In the genomic region with DNA sequence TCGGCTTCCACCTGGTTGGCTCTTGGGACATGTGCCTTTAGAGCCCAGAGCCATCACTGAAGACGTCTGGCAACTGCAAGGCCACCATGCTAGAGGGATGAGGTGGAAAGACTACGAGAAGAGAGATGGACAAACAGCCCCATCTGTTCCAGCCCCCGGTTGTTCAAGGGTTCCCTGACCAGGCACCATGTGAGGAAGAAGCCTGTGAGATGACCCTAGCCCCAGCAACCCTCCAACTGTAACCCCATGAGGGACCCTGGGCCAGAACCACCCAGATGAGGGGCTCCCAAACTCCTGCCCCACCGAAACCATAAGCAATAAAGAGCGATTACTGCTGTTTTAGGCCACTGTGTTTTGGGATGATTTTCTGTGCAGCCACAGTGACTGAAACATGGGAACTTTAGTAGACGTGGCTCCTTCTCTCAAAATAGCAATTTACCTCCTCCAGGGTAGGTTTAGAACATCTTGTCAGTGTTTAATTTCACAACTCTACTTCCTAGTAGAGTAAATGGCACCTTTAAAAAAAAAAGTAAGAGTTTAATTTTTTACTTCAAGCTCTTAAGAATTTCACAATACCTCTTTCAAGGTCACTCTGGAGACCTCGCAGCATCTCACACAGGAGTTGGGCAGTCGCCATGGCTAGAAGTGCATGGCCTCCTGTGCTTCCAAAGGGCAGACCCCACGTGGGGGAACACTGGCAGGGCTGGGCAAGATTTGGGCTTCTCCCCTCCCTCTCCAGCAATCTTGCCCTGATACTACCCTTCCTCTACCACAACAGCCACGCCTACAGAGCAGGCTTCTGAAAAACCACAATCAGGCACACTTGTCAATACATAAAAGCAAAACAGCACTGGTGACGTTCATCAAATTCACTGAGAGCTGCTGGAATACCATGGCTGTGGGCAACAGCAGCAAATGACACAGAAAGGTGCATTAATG, we compare ENCODE assay signal across 10 cellular contexts. TPM values are rescaled to one million over a fixed set of nuclear protein-coding genes. Genes with fewer than 3 reads are reported as not detected.
DNase-seq lines count a peak whose midpoint lies in the region; ATAC-seq and FAIRE-seq lines count a peak whose summit lies in the region.
"Had no signal": no experiment of that assay in that cellular context is flagged by ENCODE, and none has a peak within 500 bp of the region (broad histone marks: within the 10 kb centered on the region; RNA-seq: fewer than 3 reads in every experiment).

No MANE protein-coding gene starts in this region.

- peaks cover 3% of the 10 kb centered on the region for H3K36me3 Mint-ChIP-seq in IgD-negative memory B cell
- peaks cover 6% of the 10 kb centered on the region for H3K36me3 Mint-ChIP-seq in activated CD4-positive, alpha-beta T cell treated with anti-CD3 and anti-CD28 coated beads, Interleukin-2, amount 10 ng/mL, durations not matched to agents 24 days and 14 days (ENCODE audit: low read depth)

- H3K4me3 ChIP-seq in small intestine (ENCODE audit: low read depth in 1 of 2, low read length in 2 of 2), result no peak overlapping the region

- H3K4me1 ChIP-seq in small intestine (ENCODE audit: control insufficient read depth in 2 of 2, insufficient read depth in 1 of 2, low read depth in 1 of 2, low read length in 1 of 2), result no peaks in the 10 kb centered on the region
- H3K4me1 ChIP-seq: foreskin keratinocyte had no signal

- FAIRE-seq in small intestine (lab: Jason Lieb, UNC), result no peak

- ATAC-seq in GM21423 (IDR thresholded peaks at IDR 0.05; ENCODE audit: unreplicated experiment) (no peak), left colon (no peak)
- ATAC-seq: foreskin keratinocyte, Panc1 had no signal

- H3K4me1 Mint-ChIP-seq in IgD-negative memory B cell, result peaks cover 29 to 48% (median 38%) of the 10 kb centered on the region in 3 donors
- H3K4me1 Mint-ChIP-seq in activated CD4-positive, alpha-beta T cell treated with anti-CD3 and anti-CD28 coated beads, Interleukin-2, amount 10 ng/mL, durations not matched to agents 24 days and 14 days, result peaks cover 62% of the 10 kb centered on the region

- peak; percentile 88 for DNase-seq in activated CD4-positive, alpha-beta T cell treated with anti-CD3 and anti-CD28 coated beads, Interleukin-2, amount 10 ng/mL, durations not matched to agents 24 days and 14 days
- DNase-seq in central memory CD4-positive, alpha-beta T cell, result peak; percentile 94
- DNase-seq in small intestine, result peak; percentile 33
- no peak for DNase-seq in NCI-H526 (lab: John Stamatoyannopoulos, UW)
- DNase-seq in amniotic stem cell (lab: John Stamatoyannopoulos, UW), result no peak
- no peak for DNase-seq in left colon
- DNase-seq: foreskin keratinocyte had no signal

- peak overlapping the region; percentile 2 to 94 (median 11) for H3K27ac Mint-ChIP-seq in IgD-negative memory B cell
- peak overlapping the region; percentile 18 for H3K27ac Mint-ChIP-seq in activated CD4-positive, alpha-beta T cell treated with anti-CD3 and anti-CD28 coated beads, Interleukin-2, amount 10 ng/mL, durations not matched to agents 24 days and 14 days

- H3K4me3 Mint-ChIP-seq in IgD-negative memory B cell, result peak overlapping the region in 3 of 4 donors; percentile 52 to 55 (median 53)
- H3K4me3 Mint-ChIP-seq in activated CD4-positive, alpha-beta T cell treated with anti-CD3 and anti-CD28 coated beads, Interleukin-2, amount 10 ng/mL, durations not matched to agents 24 days and 14 days, result peak overlapping the region; percentile 61

- no peaks in the 10 kb centered on the region for H3K27me3 ChIP-seq in small intestine (ENCODE audit: control insufficient read depth in 2 of 2, insufficient read depth in 2 of 2, low read length in 2 of 2)
- H3K27me3 ChIP-seq: foreskin keratinocyte had no signal

- peaks cover 0 to 4% (median 0%) of the 10 kb centered on the region in 3 donors for H3K9me3 Mint-ChIP-seq in IgD-negative memory B cell
- H3K9me3 Mint-ChIP-seq in activated CD4-positive, alpha-beta T cell treated with anti-CD3 and anti-CD28 coated beads, Interleukin-2, amount 10 ng/mL, durations not matched to agents 24 days and 14 days, result peaks cover 4% of the 10 kb centered on the region

- H3K27me3 Mint-ChIP-seq in IgD-negative memory B cell, result peaks cover 2% of the 10 kb centered on the region
- H3K27me3 Mint-ChIP-seq in activated CD4-positive, alpha-beta T cell treated with anti-CD3 and anti-CD28 coated beads, Interleukin-2, amount 10 ng/mL, durations not matched to agents 24 days and 14 days, result peaks cover 39% of the 10 kb centered on the region

- no peak overlapping the region for H3K27ac ChIP-seq in small intestine (ENCODE audit: low read depth in 1 of 2, low read length in 1 of 2)
- H3K27ac ChIP-seq: foreskin keratinocyte had no signal

- no peaks in the 10 kb centered on the region for H3K36me3 ChIP-seq in small intestine (ENCODE audit: control insufficient read depth in 2 of 2, insufficient read depth in 2 of 2, low read length in 2 of 2)

- WGBS in small intestine, 3 donors, result 53 to 61% (median 54%) methylated on average over 12 of the region's 12 CpGs

- H3K9me3 ChIP-seq in small intestine (ENCODE audit: control insufficient read depth, low read depth), result no peaks in the 10 kb centered on the region

- intact Hi-C loops in activated CD4-positive, alpha-beta T cell treated with anti-CD3 and anti-CD28 coated beads, Interleukin-2, amount 10 ng/mL, durations not matched to agents 24 days and 14 days (cut with micrococcal nuclease), result loop anchor here (1.0 to 10.0 kb wide), 6 partner anchors 8 to 551 kb away; a partner anchor contains a TSS
- intact Hi-C loops in left colon (cut with DNase I, micrococcal nuclease), result no loop called here

RNA-seq across cellular contexts. Expression of a gene that starts 48.8 kb away (rescaled TPM):
- polyA plus RNA-seq in IgD-negative memory B cell (1.2 TPM), small intestine (under 1 TPM; 0.22 to 0.57 (median 0.54) TPM)
- total RNA-seq in activated CD4-positive, alpha-beta T cell treated with anti-CD3 and anti-CD28 coated beads, Interleukin-2, amount 10 ng/mL, durations not matched to agents 24 days and 14 days, result 0.23 TPM in 1 of 2 replicates, not detected in the other
- total RNA-seq in left colon, result under 1 TPM in 1 of 2 donors, not detected in 1; 0.25 TPM
- total RNA-seq: foreskin keratinocyte had no signal
- polyA plus RNA-seq: foreskin keratinocyte had no signal

Comparison
In these comparisons a context has a peak if more than half of its experiments do, and no peak if none do; other contexts are left out.
1. DNase-seq: peak in activated CD4-positive, alpha-beta T cell treated with anti-CD3 and anti-CD28 coated beads, Interleukin-2, amount 10 ng/mL, durations not matched to agents 24 days and 14 days (single experiment), central memory CD4-positive, alpha-beta T cell (single experiment) and small intestine (single experiment); none in NCI-H526 (0 of 2), amniotic stem cell (single experiment) and left colon (0 of 2).